Comparison of ENCODE assay signal across 21 cellular contexts in genomic region chr13:102564564-102564963, GRCh38.
"Had no signal": no experiment of that assay in that cellular context is flagged by ENCODE, and none has a peak within 500 bp of the region (broad histone marks: within the 10 kb centered on the region; RNA-seq: fewer than 3 reads in every experiment).

No MANE protein-coding gene starts in this region.

- H2AFZ ChIP-seq: hepatocyte had no signal

- H3K27ac Mint-ChIP-seq: immature natural killer cell had no signal

- H3K9me3 Mint-ChIP-seq: immature natural killer cell had no signal

- H3K4me1 Mint-ChIP-seq: immature natural killer cell had no signal

- H3K36me3 ChIP-seq: esophagus muscularis mucosa, gastroesophageal sphincter, heart left ventricle, left lung, lower lobe of right lung had no signal

- H3K4me3 ChIP-seq: coronary artery, dorsolateral prefrontal cortex, esophagus muscularis mucosa, gastroesophageal sphincter, heart left ventricle, hepatocyte, left lung, lower lobe of right lung had no signal

- ATAC-seq: foreskin keratinocyte, gastroesophageal sphincter, heart left ventricle, left colon, left lung, left ventricle myocardium superior, lower lobe of right lung had no signal

- H3K4me1 ChIP-seq: esophagus muscularis mucosa, foreskin keratinocyte, gastroesophageal sphincter, heart left ventricle, left lung, lower lobe of right lung had no signal

- H3K4me3 Mint-ChIP-seq: immature natural killer cell had no signal

- H3K27ac ChIP-seq: coronary artery, dorsolateral prefrontal cortex, esophagus muscularis mucosa, foreskin keratinocyte, gastroesophageal sphincter, heart left ventricle, hepatocyte, left lung, lower lobe of right lung had no signal

- H3K4me2 ChIP-seq: hepatocyte had no signal

- H3K79me2 ChIP-seq: hepatocyte had no signal

- H3K27me3 ChIP-seq: esophagus muscularis mucosa, left lung had no signal

- DNase-seq: dermis blood vessel endothelial cell; dorsolateral prefrontal cortex; effector CD4-positive, alpha-beta T cell; effector memory CD4-positive, alpha-beta T cell; foreskin keratinocyte; heart left ventricle; hypothalamus; immature natural killer cell; islet precursor cell; kidney; kidney glomerular epithelial cell; left colon; left lung; left ventricle myocardium superior; lower lobe of right lung; mesenchymal stem cell; midbrain had no signal

- H3K9me3 ChIP-seq: esophagus muscularis mucosa, gastroesophageal sphincter, left lung, lower lobe of right lung had no signal
